In the genomic region with DNA sequence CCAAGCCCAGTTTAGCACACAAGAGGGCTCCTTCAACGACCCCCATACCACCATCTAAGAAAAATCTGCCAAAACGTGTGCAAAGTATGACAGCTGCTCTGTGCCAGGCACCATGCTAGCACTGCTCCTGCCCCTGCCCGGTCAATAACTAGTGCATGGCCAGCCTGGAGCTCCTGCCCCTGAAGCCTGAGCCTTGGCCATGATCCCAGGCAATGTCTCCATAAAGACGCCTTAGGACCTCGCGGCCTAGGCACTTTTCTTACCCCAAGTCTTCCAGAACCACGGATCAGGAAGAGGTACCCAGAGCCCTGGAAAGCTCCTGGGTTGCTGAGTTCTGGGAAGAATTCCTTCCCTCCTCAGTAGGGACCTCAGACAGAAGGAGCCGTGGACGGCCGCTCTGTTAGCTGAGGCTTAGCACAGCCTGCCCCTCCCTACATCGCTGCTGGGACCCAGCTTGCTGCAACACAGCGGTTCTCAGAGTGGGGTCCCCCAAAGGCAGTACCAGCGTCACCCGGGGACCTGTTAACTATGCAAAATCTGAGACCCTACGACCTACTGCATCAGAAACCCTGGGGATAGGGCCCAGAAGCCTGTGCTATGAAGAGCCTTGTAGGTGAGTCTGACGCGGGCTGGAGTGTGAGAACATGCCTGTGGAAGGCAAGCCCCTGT, we compare ENCODE assay signal across 33 cellular contexts.
DNase-seq lines count a peak whose midpoint lies in the region; ATAC-seq and TF ChIP-seq lines count a peak whose summit lies in the region.
"Had no signal": no experiment of that assay in that cellular context is flagged by ENCODE, and none has a peak within 500 bp of the region (broad histone marks: within the 10 kb centered on the region; RNA-seq: fewer than 3 reads in every experiment).

No MANE protein-coding gene starts in this region.

- H4K20me1 ChIP-seq in mammary epithelial cell (ENCODE audit: insufficient read depth, low read length): no peaks in the 10 kb centered on the region

- H3K27ac Mint-ChIP-seq in MCF 10A (ENCODE audit: low read depth, unreplicated experiment) (peak overlapping the region; percentile 90), mesothelial cell of epicardium (peak overlapping the region; percentile 59)
- H3K27ac Mint-ChIP-seq: activated CD4-positive, alpha-beta memory T cell treated with anti-CD3 and anti-CD28 coated beads, Interleukin-2, amount 10 ng/mL, durations not matched to agents 7 days and 5 days; activated naive CD4-positive, alpha-beta T cell treated with anti-CD3 and anti-CD28 coated beads, Interleukin-2, amount 10 ng/mL, durations not matched to agents 7 days and 5 days; activated T-helper 17 cell treated with anti-CD3 and anti-CD28 coated beads, Interleukin-2, amount 50 U/mL, for 72 hours; T-helper 2 cell treated with Interferon-gamma antibody and Interleukin-4, amounts not matched to agents 5 μg/mL and 100 μg/mL, for 36 hours had no signal

- H3K4me3 Mint-ChIP-seq in MCF 10A (ENCODE audit: unreplicated experiment): no peak overlapping the region
- H3K4me3 Mint-ChIP-seq in mesothelial cell of epicardium: no peak overlapping the region
- H3K4me3 Mint-ChIP-seq: activated CD4-positive, alpha-beta memory T cell treated with anti-CD3 and anti-CD28 coated beads, Interleukin-2, amount 10 ng/mL, durations not matched to agents 7 days and 5 days; activated naive CD4-positive, alpha-beta T cell treated with anti-CD3 and anti-CD28 coated beads, Interleukin-2, amount 10 ng/mL, durations not matched to agents 7 days and 5 days; activated T-helper 17 cell treated with anti-CD3 and anti-CD28 coated beads, Interleukin-2, amount 50 U/mL, for 72 hours; T-helper 2 cell treated with Interferon-gamma antibody and Interleukin-4, amounts not matched to agents 5 μg/mL and 100 μg/mL, for 36 hours had no signal

- TF ChIP-seq CTCF in MCF 10A (IDR thresholded peaks at IDR 0.05; ENCODE audit: unreplicated experiment) (no peak), mammary epithelial cell (conservative IDR thresholded peaks at IDR 0.05 in 1 of 2, IDR thresholded peaks at IDR 0.05 in 1 of 2; ENCODE audit: extremely low read depth in 1 of 2, insufficient read depth in 1 of 2, low read depth in 1 of 2, low read length in 2 of 2) (no peak), mesothelial cell of epicardium (IDR thresholded peaks at IDR 0.05; ENCODE audit: unreplicated experiment) (no peak), stomach (IDR thresholded peaks at IDR 0.05) (no peak), spleen (IDR thresholded peaks at IDR 0.05 in 8 of 11, conservative IDR thresholded peaks at IDR 0.05 in 3 of 11) (no peak), BE2C (IDR thresholded peaks at IDR 0.05; ENCODE audit: low read depth, low read length) (no peak)

- H3K4me1 ChIP-seq in mammary epithelial cell (ENCODE audit: insufficient read depth, low read length) (peaks cover 44% of the 10 kb centered on the region), stomach (peaks cover 0 to 23% (median 10%) of the 10 kb centered on the region in 4 donors), spleen (no peaks in the 10 kb centered on the region), BE2C (no peaks in the 10 kb centered on the region)

- H3K36me3 Mint-ChIP-seq in MCF 10A (ENCODE audit: insufficient read depth, unreplicated experiment) (no peaks in the 10 kb centered on the region), mesothelial cell of epicardium (no peaks in the 10 kb centered on the region)
- H3K36me3 Mint-ChIP-seq: activated naive CD4-positive, alpha-beta T cell treated with anti-CD3 and anti-CD28 coated beads, Interleukin-2, amount 10 ng/mL, durations not matched to agents 7 days and 5 days; naive B cell had no signal

- H3K9me3 Mint-ChIP-seq in MCF 10A (ENCODE audit: unreplicated experiment) (no peaks in the 10 kb centered on the region), mesothelial cell of epicardium (no peaks in the 10 kb centered on the region)
- H3K9me3 Mint-ChIP-seq: activated CD4-positive, alpha-beta memory T cell treated with anti-CD3 and anti-CD28 coated beads, Interleukin-2, amount 10 ng/mL, durations not matched to agents 7 days and 5 days; activated naive CD4-positive, alpha-beta T cell treated with anti-CD3 and anti-CD28 coated beads, Interleukin-2, amount 10 ng/mL, durations not matched to agents 7 days and 5 days; T-helper 2 cell treated with Interferon-gamma antibody and Interleukin-4, amounts not matched to agents 5 μg/mL and 100 μg/mL, for 36 hours had no signal

- POLR2A ChIA-PET in MCF 10A (lab: Yijun Ruan, JAX): interaction anchor here (1.1 to 3.5 kb wide), 6 partner anchors 10 to 129 kb away, joined by 3 to 40 read pairs (median 10); no protein-coding TSS in a partner anchor

- 96% methylated on average over 14 of the region's 17 CpGs for WGBS in mammary epithelial cell (ENCODE audit: low coverage, missing lambda C conversion rate)
- 83 to 89% (median 86%) methylated on average over 13 to 17 of the region's 17 CpGs for WGBS in stomach, 5 donors
- 79 to 89% (median 83%) methylated on average over 17 of the region's 17 CpGs for WGBS in spleen, 5 donors

- H3K4me2 ChIP-seq in mammary epithelial cell (ENCODE audit: insufficient read depth, low read depth, low read length): no peak overlapping the region

- CTCF ChIA-PET in MCF 10A (lab: Yijun Ruan, JAX) (interaction anchor here (1.0 to 2.6 kb wide), 2 partner anchors 10 to 55 kb away, joined by 4 to 14 read pairs; no protein-coding TSS in a partner anchor), mammary epithelial cell (lab: Charles Lee; ENCODE audit: low non-redundant PET) (no interaction called here)

- H3K4me1 Mint-ChIP-seq in MCF 10A (ENCODE audit: insufficient read depth, unreplicated experiment) (peaks cover 42% of the 10 kb centered on the region), mesothelial cell of epicardium (peaks cover 29% of the 10 kb centered on the region)
- H3K4me1 Mint-ChIP-seq: activated CD4-positive, alpha-beta memory T cell treated with anti-CD3 and anti-CD28 coated beads, Interleukin-2, amount 10 ng/mL, durations not matched to agents 7 days and 5 days; activated naive CD4-positive, alpha-beta T cell treated with anti-CD3 and anti-CD28 coated beads, Interleukin-2, amount 10 ng/mL, durations not matched to agents 7 days and 5 days; activated T-helper 17 cell treated with anti-CD3 and anti-CD28 coated beads, Interleukin-2, amount 50 U/mL, for 72 hours; naive B cell had no signal

- TF ChIP-seq POLR2A in stomach (IDR thresholded peaks at IDR 0.05) (no peak), spleen (IDR thresholded peaks at IDR 0.05) (no peak)

- BruUV-seq in MCF 10A (replicated peaks; lab: Mats Ljungman, UMichigan) (no TSS peak), mammary epithelial cell (replicated peaks; lab: Mats Ljungman, UMichigan) (no TSS peak)

- H3K27me3 Mint-ChIP-seq in MCF 10A (ENCODE audit: insufficient read depth, unreplicated experiment): no peaks in the 10 kb centered on the region
- peaks cover 18% of the 10 kb centered on the region for H3K27me3 Mint-ChIP-seq in mesothelial cell of epicardium (ENCODE audit: low read depth)

- H3K27ac ChIP-seq in mammary epithelial cell (ENCODE audit: insufficient read depth, low read depth, low read length) (no peak overlapping the region), stomach (peak overlapping the region in 4 of 5 donors; percentile 80 to 93 (median 85)), spleen (no peak overlapping the region)
- H3K27ac ChIP-seq: C4-2B had no signal

- H3K4me3 ChIP-seq in mammary epithelial cell (replicated peaks in 1 of 3; ENCODE audit: insufficient read depth in 1 of 3, low read depth in 2 of 3, low read length in 3 of 3) (no peak overlapping the region), stomach (no peak overlapping the region), spleen (no peak overlapping the region), BE2C (ENCODE audit: low read depth, low read length) (no peak overlapping the region)
- H3K4me3 ChIP-seq: adrenal gland, dorsolateral prefrontal cortex had no signal

- no peak for ATAC-seq in GM19455 (IDR thresholded peaks at IDR 0.05; ENCODE audit: unreplicated experiment)
- ATAC-seq: activated T-helper 17 cell treated with anti-CD3 and anti-CD28 coated beads, Interleukin-2, amount 50 U/mL, for 72 hours; HCT116; left cardiac atrium; stimulated activated naive CD8-positive, alpha-beta T cell treated with anti-CD3 and anti-CD28 coated beads, Interleukin-15, Interleukin-2, amounts not matched to agents 100 U/mL and 50 U/mL, for 24 hours had no signal

- H3K9me3 ChIP-seq in mammary epithelial cell (replicated peaks; ENCODE audit: insufficient read depth, low read length) (no peaks in the 10 kb centered on the region), stomach (peaks cover 0 to 7% (median 0%) of the 10 kb centered on the region in 4 donors), spleen (no peaks in the 10 kb centered on the region), BE2C (no peaks in the 10 kb centered on the region)

- no peaks in the 10 kb centered on the region for H3K79me2 ChIP-seq in mammary epithelial cell (ENCODE audit: insufficient read depth, low read length)

- no peak for DNase-seq in MCF 10A (ENCODE audit: unreplicated experiment)
- DNase-seq in mammary epithelial cell: no peak
- no peak for DNase-seq in mesothelial cell of epicardium (ENCODE audit: low spot score in 2 of 2, unreplicated experiment in 2 of 2)
- no peak for DNase-seq in stomach
- DNase-seq in DMS53 (lab: John Stamatoyannopoulos, UW): no peak
- DNase-seq in spleen: no peak
- no peak for DNase-seq in BE2C
- DNase-seq: 8988T; activated CD4-positive, alpha-beta memory T cell treated with anti-CD3 and anti-CD28 coated beads, Interleukin-2, amount 10 ng/mL, durations not matched to agents 7 days and 5 days; activated CD4-positive, CD25-positive, alpha-beta regulatory T cell treated with anti-CD3 and anti-CD28 coated beads, Interleukin-2, amount 50 U/mL, for 72 hours; activated CD8-positive, alpha-beta memory T cell treated with anti-CD3 and anti-CD28 coated beads, Interleukin-2, amount 50 U/mL, for 4 hours; activated naive CD4-positive, alpha-beta T cell treated with anti-CD3 and anti-CD28 coated beads, Interleukin-2, amount 10 ng/mL, durations not matched to agents 7 days and 5 days; COR-L47; dorsolateral prefrontal cortex; hippocampal formation; Kasumi-1; left cardiac atrium; mesendoderm; MV-4-11; naive B cell; NCI-H146; NCI-H2107; NCI-H446; NCI-H774; occipital lobe; small intestine; stimulated activated naive CD8-positive, alpha-beta T cell treated with anti-CD3 and anti-CD28 coated beads, Interleukin-15, Interleukin-2, amounts not matched to agents 100 U/mL and 50 U/mL, for 24 hours had no signal

- in situ Hi-C loops in mammary epithelial cell (cut with MboI; ENCODE audit: low sequenced_read_pairs in 2 of 2): no loop called here

- dilution Hi-C loops in mammary epithelial cell (cut with HindIII; ENCODE audit: low sequenced_read_pairs): no loop called here

- no peak overlapping the region for H3K9ac ChIP-seq in mammary epithelial cell (ENCODE audit: insufficient read depth, low read length)

- H3K27me3 ChIP-seq in mammary epithelial cell (ENCODE audit: insufficient read depth, low read length) (no peaks in the 10 kb centered on the region), stomach (no peaks in the 10 kb centered on the region), spleen (replicated peaks in 1 of 7) (peaks cover 0 to 12% (median 0%) of the 10 kb centered on the region in 7 donors), BE2C (peaks cover 3% of the 10 kb centered on the region)
- H3K27me3 ChIP-seq: adrenal gland had no signal

- no peak overlapping the region for H2AFZ ChIP-seq in mammary epithelial cell (ENCODE audit: low read depth, low read length)

- no peak for TF ChIP-seq EP300 in stomach (IDR thresholded peaks at IDR 0.05)

- H3K36me3 ChIP-seq in mammary epithelial cell (ENCODE audit: insufficient read depth, low read length) (no peaks in the 10 kb centered on the region), stomach (no peaks in the 10 kb centered on the region), spleen (no peaks in the 10 kb centered on the region), BE2C (no peaks in the 10 kb centered on the region)
- H3K36me3 ChIP-seq: adrenal gland had no signal

- intact Hi-C loops in MCF 10A (cut with micrococcal nuclease): no loop called here
- intact Hi-C loops in mammary epithelial cell (cut with micrococcal nuclease): no loop called here
- intact Hi-C loops in stomach (cut with DNase I; ENCODE audit: low total_unique reads): no loop called here
- intact Hi-C loops in spleen (cut with DNase I; ENCODE audit: low total_unique reads): no loop called here

Comparison
In these comparisons a context has a peak if more than half of its experiments do, and no peak if none do; other contexts are left out.
1. H3K27ac ChIP-seq: peak in stomach (4 of 5); none in mammary epithelial cell (single experiment) and spleen (0 of 8).